ENCODE assay signal across 16 cellular contexts in the genomic region with DNA sequence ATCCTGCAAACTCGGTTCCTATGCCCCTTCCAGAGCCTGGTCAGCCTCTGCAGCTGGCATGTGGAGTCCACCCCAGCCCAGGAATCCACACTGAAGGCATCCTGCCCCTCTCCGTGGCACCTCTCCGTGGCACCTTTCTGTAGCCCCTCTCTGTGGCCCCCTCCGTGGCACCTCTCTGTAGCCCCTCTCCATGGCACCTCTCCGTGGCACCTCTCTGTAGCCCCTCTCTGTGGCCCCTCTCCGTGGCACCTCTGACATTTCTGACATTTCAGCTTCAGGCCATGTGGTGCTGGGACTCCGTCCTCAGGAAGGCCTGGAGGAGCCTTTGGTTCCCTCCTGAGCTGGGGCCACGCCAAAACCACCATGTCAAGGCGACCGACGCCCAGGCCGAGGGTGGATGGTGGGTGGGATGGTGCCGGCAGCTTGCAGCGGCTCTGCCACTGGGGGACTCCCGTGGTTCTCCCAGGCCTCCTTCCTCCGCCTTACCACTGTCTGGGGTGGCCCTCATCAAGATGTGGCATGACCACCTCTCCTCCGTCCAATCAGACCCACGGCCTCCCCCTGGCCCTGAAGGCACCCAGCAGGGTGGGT.
DNase-seq lines count a peak whose midpoint lies in the region; ATAC-seq, FAIRE-seq and TF ChIP-seq lines count a peak whose summit lies in the region.
"Had no signal": no experiment of that assay in that cellular context is flagged by ENCODE, and none has a peak within 500 bp of the region (broad histone marks: within the 10 kb centered on the region; RNA-seq: fewer than 3 reads in every experiment).

No MANE protein-coding gene starts in this region.

- no TSS peak for BruUV-seq in OCI-LY7 (replicated peaks; lab: Mats Ljungman, UMichigan)

- no peaks in the 10 kb centered on the region for H4K20me1 ChIP-seq in OCI-LY7 (ENCODE audit: insufficient read depth, low read length)

- no peak overlapping the region for H3K27ac Mint-ChIP-seq in activated CD8-positive, alpha-beta memory T cell treated with anti-CD3 and anti-CD28 coated beads, Interleukin-2, amount 10 ng/mL, durations not matched to agents 7 days and 5 days
- H3K27ac Mint-ChIP-seq in osteocyte (ENCODE audit: unreplicated experiment), result peak overlapping the region; percentile 72
- H3K27ac Mint-ChIP-seq: CD4-positive, CD25-positive, alpha-beta regulatory T cell; H9; IgD-negative memory B cell had no signal

- no peak overlapping the region for H3K4me3 ChIP-seq in kidney (ENCODE audit: low read length in 2 of 2)
- no peak overlapping the region for H3K4me3 ChIP-seq in OCI-LY7 (ENCODE audit: low read depth, low read length, poor library complexity, severe bottlenecking)
- H3K4me3 ChIP-seq: GM12878, GM23248 had no signal

- H3K4me1 Mint-ChIP-seq in activated CD8-positive, alpha-beta memory T cell treated with anti-CD3 and anti-CD28 coated beads, Interleukin-2, amount 10 ng/mL, durations not matched to agents 7 days and 5 days, result no peaks in the 10 kb centered on the region
- H3K4me1 Mint-ChIP-seq in osteocyte (ENCODE audit: unreplicated experiment), result peaks cover 23% of the 10 kb centered on the region
- H3K4me1 Mint-ChIP-seq: CD4-positive, CD25-positive, alpha-beta regulatory T cell had no signal

- FAIRE-seq in kidney (lab: Jason Lieb, UNC), result no peak
- FAIRE-seq: GM12878, GM18507 had no signal

- no peaks in the 10 kb centered on the region for H3K36me3 Mint-ChIP-seq in activated CD8-positive, alpha-beta memory T cell treated with anti-CD3 and anti-CD28 coated beads, Interleukin-2, amount 10 ng/mL, durations not matched to agents 7 days and 5 days
- no peaks in the 10 kb centered on the region for H3K36me3 Mint-ChIP-seq in osteocyte (ENCODE audit: unreplicated experiment)
- H3K36me3 Mint-ChIP-seq: CD4-positive, CD25-positive, alpha-beta regulatory T cell had no signal

- POLR2A ChIA-PET in OCI-LY7 (lab: Charles Lee), result interaction anchor here (0.7 kb wide), 1 partner anchor 1419 kb away, joined by 4 read pairs; no protein-coding TSS in a partner anchor

- H2AFZ ChIP-seq in OCI-LY7 (ENCODE audit: low read length), result no peak overlapping the region
- H2AFZ ChIP-seq: GM23248 had no signal

- peaks cover 2% of the 10 kb centered on the region for H3K9me3 Mint-ChIP-seq in activated CD8-positive, alpha-beta memory T cell treated with anti-CD3 and anti-CD28 coated beads, Interleukin-2, amount 10 ng/mL, durations not matched to agents 7 days and 5 days (ENCODE audit: low read depth)
- peaks cover 8% of the 10 kb centered on the region for H3K9me3 Mint-ChIP-seq in osteocyte (ENCODE audit: unreplicated experiment)

- peak; percentile 4 for DNase-seq in activated CD8-positive, alpha-beta memory T cell treated with anti-CD3 and anti-CD28 coated beads, Interleukin-2, amount 10 ng/mL, durations not matched to agents 7 days and 5 days
- DNase-seq in activated CD8-positive, alpha-beta memory T cell treated with anti-CD3 and anti-CD28 coated beads for 24 hours, result no peak
- DNase-seq in kidney, result peak; percentile 71
- no peak for DNase-seq in osteocyte (ENCODE audit: extremely low spot score, unreplicated experiment)
- DNase-seq in GM10266 (ENCODE audit: extremely low spot score), result no peak
- DNase-seq in OCI-LY7 (ENCODE audit: low spot score), result no peak
- DNase-seq in NOMO-1 (lab: John Stamatoyannopoulos, UW; ENCODE audit: unreplicated experiment in 2 of 2), result no peak
- DNase-seq: CD4-positive, CD25-positive, alpha-beta regulatory T cell; DMS 273 treated with DMSO at 0.1 percent for 48 hours; GM23248; H9 had no signal

- H3K4me1 ChIP-seq in kidney (ENCODE audit: control insufficient read depth in 1 of 2, insufficient read depth in 1 of 2, low read depth in 1 of 2, low read length in 2 of 2) (no peaks in the 10 kb centered on the region), OCI-LY7 (ENCODE audit: insufficient read depth, low read length, poor library complexity, severe bottlenecking) (no peaks in the 10 kb centered on the region)

- no peak overlapping the region for H3K9ac ChIP-seq in kidney (ENCODE audit: low read length in 2 of 2)
- H3K9ac ChIP-seq: GM23248 had no signal

- no peaks in the 10 kb centered on the region for H3K27me3 Mint-ChIP-seq in activated CD8-positive, alpha-beta memory T cell treated with anti-CD3 and anti-CD28 coated beads, Interleukin-2, amount 10 ng/mL, durations not matched to agents 7 days and 5 days
- H3K27me3 Mint-ChIP-seq in osteocyte (ENCODE audit: unreplicated experiment), result peaks cover 3% of the 10 kb centered on the region
- H3K27me3 Mint-ChIP-seq: CD4-positive, CD25-positive, alpha-beta regulatory T cell had no signal

- intact Hi-C loops in kidney (cut with DNase I) (no loop called here), OCI-LY7 (cut with micrococcal nuclease; ENCODE audit: unreplicated experiment) (no loop called here)

- CTCF ChIA-PET in activated CD8-positive, alpha-beta memory T cell treated with anti-CD3 and anti-CD28 coated beads, Interleukin-2, amount 10 ng/mL, durations not matched to agents 7 days and 5 days (lab: Charles Lee), result no interaction called here
- CTCF ChIA-PET in OCI-LY7 (lab: Charles Lee; ENCODE audit: unreplicated experiment), result no interaction called here

- H3K9me3 ChIP-seq in kidney (ENCODE audit: control insufficient read depth in 1 of 2, low read length in 2 of 2) (no peaks in the 10 kb centered on the region), OCI-LY7 (ENCODE audit: low read length) (peaks cover 7% of the 10 kb centered on the region; the same call in 1 of the 2 replicates)

- H3K36me3 ChIP-seq in kidney (ENCODE audit: control insufficient read depth in 1 of 2, insufficient read depth in 2 of 2, low read length in 2 of 2) (no peaks in the 10 kb centered on the region), OCI-LY7 (ENCODE audit: insufficient read depth, low read length) (no peaks in the 10 kb centered on the region)

- H3K9me2 ChIP-seq in OCI-LY7 (ENCODE audit: insufficient read depth, low read length), result no peaks in the 10 kb centered on the region

- no peak for TF ChIP-seq CTCF in VCaP (conservative IDR thresholded peaks at IDR 0.05)
- no peak for TF ChIP-seq CTCF in kidney (IDR thresholded peaks at IDR 0.05; ENCODE audit: borderline replicate concordance, extremely low read depth, insufficient read depth)
- no peak for TF ChIP-seq CTCF in osteocyte (IDR thresholded peaks at IDR 0.05)
- no peak for TF ChIP-seq CTCF in GM10266 (IDR thresholded peaks at IDR 0.05; ENCODE audit: control insufficient read depth, insufficient read depth, low read depth, missing control alignments)
- TF ChIP-seq CTCF in OCI-LY7 (conservative IDR thresholded peaks at IDR 0.05; ENCODE audit: low read length), result no peak

- no peaks in the 10 kb centered on the region for H3K79me2 ChIP-seq in OCI-LY7 (ENCODE audit: insufficient read depth, low read depth, low read length)

- H3K4me3 Mint-ChIP-seq in activated CD8-positive, alpha-beta memory T cell treated with anti-CD3 and anti-CD28 coated beads, Interleukin-2, amount 10 ng/mL, durations not matched to agents 7 days and 5 days, result no peak overlapping the region
- H3K4me3 Mint-ChIP-seq in osteocyte (ENCODE audit: unreplicated experiment), result peak overlapping the region; percentile 2
- H3K4me3 Mint-ChIP-seq: CD4-positive, CD25-positive, alpha-beta regulatory T cell; H9; IgD-negative memory B cell had no signal

- no peak for ATAC-seq in activated CD8-positive, alpha-beta memory T cell treated with anti-CD3 and anti-CD28 coated beads, Interleukin-2, amount 10 ng/mL, durations not matched to agents 7 days and 5 days
- ATAC-seq: GM12878 had no signal

- peak overlapping the region; percentile 49 for H3K27ac ChIP-seq in VCaP
- H3K27ac ChIP-seq in kidney (ENCODE audit: low read depth in 2 of 2, low read length in 2 of 2), result no peak overlapping the region
- H3K27ac ChIP-seq in OCI-LY7 (ENCODE audit: low read depth, low read length, poor library complexity, severe bottlenecking), result no peak overlapping the region
- H3K27ac ChIP-seq: 22Rv1, GM23248 had no signal

- H3K4me2 ChIP-seq in OCI-LY7 (ENCODE audit: low read length), result no peak overlapping the region

Comparison
In these comparisons a context has a peak if more than half of its experiments do, and no peak if none do; other contexts are left out.
1. DNase-seq: peak in activated CD8-positive, alpha-beta memory T cell treated with anti-CD3 and anti-CD28 coated beads, Interleukin-2, amount 10 ng/mL, durations not matched to agents 7 days and 5 days (single experiment) and kidney (single experiment); none in activated CD8-positive, alpha-beta memory T cell treated with anti-CD3 and anti-CD28 coated beads for 24 hours (single experiment), osteocyte (single experiment), GM10266 (single experiment), OCI-LY7 (single experiment) and NOMO-1 (0 of 2).